8 cellular contexts compared by ENCODE assay signal in the genomic region with DNA sequence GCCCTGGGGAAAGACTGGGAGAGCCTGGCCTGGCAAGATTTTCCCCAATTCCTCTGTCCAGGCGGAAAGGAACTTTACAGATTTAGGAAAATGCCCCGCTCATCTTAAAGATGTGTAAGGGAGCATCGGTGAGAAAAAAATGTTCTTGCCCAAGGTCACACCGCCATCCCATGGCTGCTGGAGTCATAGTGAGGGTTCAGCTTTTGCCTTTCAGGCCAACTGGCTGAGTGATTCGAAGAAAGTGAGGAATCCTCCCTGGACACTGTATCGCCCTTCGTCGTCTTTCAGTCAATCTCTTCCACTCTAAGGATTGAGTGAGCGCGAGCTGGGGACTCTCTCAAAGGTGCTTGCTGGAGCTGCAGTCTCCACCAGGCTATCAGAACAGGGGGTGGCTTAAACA. TPM values are rescaled to one million over a fixed set of nuclear protein-coding genes. Genes with fewer than 3 reads are reported as not detected.
DNase-seq lines count a peak whose midpoint lies in the region; ATAC-seq, FAIRE-seq and TF ChIP-seq lines count a peak whose summit lies in the region.

No MANE protein-coding gene starts in this region.

- H2AFZ ChIP-seq in MM.1S (ENCODE audit: low read length) (peak overlapping the region; percentile 98), neural progenitor cell (replicated peaks) (peak overlapping the region; percentile 85)

- TF ChIP-seq CTCF in MM.1S (IDR thresholded peaks at IDR 0.05; ENCODE audit: low read length) (peak; percentile 42), endodermal cell (conservative IDR thresholded peaks at IDR 0.05) (peak; percentile 53), neural progenitor cell (IDR thresholded peaks at IDR 0.05) (peak; percentile 10)

- H3K9me3 Mint-ChIP-seq in endodermal cell, result peaks cover 11% of the 10 kb centered on the region
- H3K9me3 Mint-ChIP-seq in neural progenitor cell, result peaks cover 6% of the 10 kb centered on the region

- H4K20me1 ChIP-seq in MM.1S (ENCODE audit: insufficient read depth, low read length) (no peaks in the 10 kb centered on the region), neural progenitor cell (ENCODE audit: low read depth) (no peaks in the 10 kb centered on the region)

- no peaks in the 10 kb centered on the region for H3K27me3 ChIP-seq in MM.1S (replicated peaks; ENCODE audit: insufficient read depth, low read length)
- peaks cover 25% of the 10 kb centered on the region for H3K27me3 ChIP-seq in endodermal cell (ENCODE audit: control insufficient read depth, insufficient read depth, low read length, poor library complexity, severe bottlenecking)
- H3K27me3 ChIP-seq in neural progenitor cell, result peaks cover 45% of the 10 kb centered on the region

- H3K36me3 ChIP-seq in MM.1S (replicated peaks; ENCODE audit: insufficient read depth, low read length), result no peaks in the 10 kb centered on the region
- H3K36me3 ChIP-seq in endodermal cell (ENCODE audit: control insufficient read depth, insufficient read depth, low read length), result peaks cover 10% of the 10 kb centered on the region
- no peaks in the 10 kb centered on the region for H3K36me3 ChIP-seq in neural progenitor cell

- FAIRE-seq in urothelium cell line (lab: Jason Lieb, UNC), result no peak

- no peaks in the 10 kb centered on the region for H3K4me1 ChIP-seq in MM.1S (ENCODE audit: low read length)
- peaks cover 7% of the 10 kb centered on the region for H3K4me1 ChIP-seq in endodermal cell (ENCODE audit: control insufficient read depth, insufficient read depth, low read length)
- no peaks in the 10 kb centered on the region for H3K4me1 ChIP-seq in neural progenitor cell

- H3K36me3 Mint-ChIP-seq in endodermal cell (ENCODE audit: low read depth) (no peaks in the 10 kb centered on the region), neural progenitor cell (no peaks in the 10 kb centered on the region)

- peak overlapping the region; percentile 83 for H3K4me3 Mint-ChIP-seq in endodermal cell
- H3K4me3 Mint-ChIP-seq in neural progenitor cell, result peak overlapping the region; percentile 81

- 39 to 54% methylated on average over 9 to 10 of the region's 10 CpGs for WGBS in endodermal cell (ENCODE audit: insufficient coverage in 1 of 2, insufficient read length in 1 of 2), 2 experiments

- H3K27me3 Mint-ChIP-seq in endodermal cell (ENCODE audit: insufficient read depth) (peaks cover 3% of the 10 kb centered on the region), neural progenitor cell (ENCODE audit: insufficient read depth, low read depth) (peaks cover 16% of the 10 kb centered on the region)

- no peaks in the 10 kb centered on the region for H3K9me2 ChIP-seq in MM.1S (replicated peaks; ENCODE audit: insufficient read depth, low read length)

- H3K9ac ChIP-seq in MM.1S (ENCODE audit: low read length) (peak overlapping the region; percentile 51; the same call in 1 of the 2 replicates), endodermal cell (ENCODE audit: extremely low read depth, low read length, poor library complexity, severe bottlenecking) (peak overlapping the region; percentile 72), neural progenitor cell (no peak overlapping the region)

- H3K79me2 ChIP-seq in MM.1S (ENCODE audit: low read length), result no peaks in the 10 kb centered on the region
- no peaks in the 10 kb centered on the region for H3K79me2 ChIP-seq in neural progenitor cell (ENCODE audit: low read depth)

- peak overlapping the region; percentile 69 for H3K4me3 ChIP-seq in MM.1S (ENCODE audit: low read length)
- peak overlapping the region; percentile 84 for H3K4me3 ChIP-seq in endodermal cell (ENCODE audit: low read length)
- H3K4me3 ChIP-seq in neural progenitor cell, result peak overlapping the region; percentile 54

- peak overlapping the region; percentile 76 for H3K27ac Mint-ChIP-seq in endodermal cell
- peak overlapping the region; percentile 48 for H3K27ac Mint-ChIP-seq in neural progenitor cell

- H3K9me3 ChIP-seq in MM.1S (replicated peaks; ENCODE audit: insufficient read depth, low read length) (no peaks in the 10 kb centered on the region), endodermal cell (ENCODE audit: control insufficient read depth, low read length) (peaks cover 16% of the 10 kb centered on the region), neural progenitor cell (ENCODE audit: low read depth) (no peaks in the 10 kb centered on the region)

- H3K27ac ChIP-seq in MM.1S (ENCODE audit: low read length), result no peak overlapping the region
- peak overlapping the region; percentile 9 for H3K27ac ChIP-seq in endodermal cell (ENCODE audit: low read depth, low read length)
- H3K27ac ChIP-seq in neural progenitor cell, result no peak overlapping the region

- ATAC-seq in HG03095 (IDR thresholded peaks at IDR 0.05; ENCODE audit: unreplicated experiment), result no peak

- H3K4me2 ChIP-seq in MM.1S (ENCODE audit: low read depth, low read length), result peak overlapping the region; percentile 99
- peak overlapping the region; percentile 93 for H3K4me2 ChIP-seq in neural progenitor cell

- H3F3A ChIP-seq in MM.1S (ENCODE audit: insufficient read depth, low read length) (no peaks in the 10 kb centered on the region), neural progenitor cell (ENCODE audit: low read depth) (peaks cover 6% of the 10 kb centered on the region)

- DNase-seq in NCI-H1417 (lab: John Stamatoyannopoulos, UW) (peak in 2 of 3 experiments; percentile 66 to 74), NCI-H1417 treated with DMSO at 0.1 percent for 48 hours (lab: John Stamatoyannopoulos, UW) (no peak), MM.1S (peak; percentile 23), endodermal cell (peak; percentile 71), neural progenitor cell (ENCODE audit: low spot score) (peak; percentile 33), urothelium cell line (ENCODE audit: low spot score) (no peak), UCSD-AML1 (lab: John Stamatoyannopoulos, UW; ENCODE audit: unreplicated experiment) (no peak)

- H3K4me1 Mint-ChIP-seq in endodermal cell, result peaks cover 39% of the 10 kb centered on the region
- H3K4me1 Mint-ChIP-seq in neural progenitor cell, result peaks cover 13% of the 10 kb centered on the region

RNA-seq across cellular contexts. Expression of a gene that starts 1.4 kb away (rescaled TPM):
- 100 to 1,000 TPM; 304 to 580 TPM for total RNA-seq in endodermal cell
- 59.9 TPM for polyA plus RNA-seq in endodermal cell (2013, experiment 1 of 2)
- polyA plus RNA-seq in endodermal cell (2013, experiment 2 of 2), result 51.6 TPM
- total RNA-seq in neural progenitor cell (ENCODE audit: low replicate concordance), result 2.7 and 5.8 TPM in 2 replicates

RNA-seq across cellular contexts. Expression of a gene that starts 44.5 kb away (rescaled TPM):
- total RNA-seq in endodermal cell (not detected), neural progenitor cell (ENCODE audit: low replicate concordance) (not detected in 2 replicates)
- polyA plus RNA-seq in endodermal cell (2013, experiment 1 of 2), result not detected
- not detected for polyA plus RNA-seq in endodermal cell (2013, experiment 2 of 2)

RNA-seq across cellular contexts. Expression of a gene that starts 55.0 kb away (rescaled TPM):
- total RNA-seq in endodermal cell (10 to 100 TPM; 83.3 to 90.1 TPM), neural progenitor cell (ENCODE audit: low replicate concordance) (24.5 and 57.3 TPM in 2 replicates)
- 77.8 TPM for polyA plus RNA-seq in endodermal cell (2013, experiment 1 of 2)
- polyA plus RNA-seq in endodermal cell (2013, experiment 2 of 2), result 69.9 TPM

Comparison
In these comparisons a context has a peak if more than half of its experiments do, and no peak if none do; other contexts are left out.
1. DNase-seq: peak in NCI-H1417 (2 of 3), MM.1S (single experiment), endodermal cell (single experiment) and neural progenitor cell (single experiment); none in NCI-H1417 treated with DMSO at 0.1 percent for 48 hours (single experiment), urothelium cell line (single experiment) and UCSD-AML1 (single experiment).
2. RNA of a gene that starts 1.4 kb away (total RNA-seq): 304 to 580 TPM in endodermal cell; 2.7 to 5.8 TPM in neural progenitor cell; every median in the first group is over 10 times any median in the second.
3. Peak in every context shown above with its lines, with median percentiles within 50 percentile points of each other: H3K4me3 ChIP-seq and CTCF ChIP-seq.